17 cellular contexts compared by ENCODE assay signal in the genomic region with DNA sequence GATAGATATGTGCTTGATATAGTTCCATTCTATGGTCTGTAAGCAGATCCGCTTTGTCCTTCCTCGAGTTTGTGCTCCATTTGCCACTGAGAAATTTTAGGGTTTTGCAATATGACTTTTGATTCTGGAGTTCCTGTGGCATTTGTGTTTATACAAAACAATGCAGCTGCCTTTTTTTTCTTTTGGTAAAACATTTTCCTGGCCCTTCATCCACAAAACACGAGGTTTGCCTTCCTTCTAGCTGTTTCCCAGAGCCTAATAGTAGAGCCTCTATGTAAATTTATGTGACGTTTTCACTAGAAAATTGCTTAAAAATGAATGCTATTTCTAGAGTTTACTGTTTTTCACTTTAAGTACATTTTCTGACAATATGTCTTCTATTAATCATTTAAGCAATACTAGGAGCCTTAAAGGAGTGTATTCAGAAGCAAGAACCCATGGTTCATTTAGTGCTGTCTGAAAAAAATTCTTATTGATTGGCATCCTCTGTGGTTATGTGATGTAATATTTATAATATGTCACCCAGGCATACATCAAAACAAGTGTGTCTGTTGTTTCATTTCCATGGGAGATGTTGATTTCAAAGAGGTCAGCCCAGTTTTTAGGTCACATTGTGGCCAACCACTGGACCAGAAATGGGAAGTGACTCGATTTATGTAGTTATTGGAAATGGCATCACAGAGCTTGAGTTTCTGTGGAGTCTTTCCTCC.
DNase-seq lines count a peak whose midpoint lies in the region; ATAC-seq and TF ChIP-seq lines count a peak whose summit lies in the region.
"Had no signal": no experiment of that assay in that cellular context is flagged by ENCODE, and none has a peak within 500 bp of the region (broad histone marks: within the 10 kb centered on the region; RNA-seq: fewer than 3 reads in every experiment).

No MANE protein-coding gene starts in this region.

- no peak for TF ChIP-seq POLR2A in NB4 (IDR thresholded peaks at IDR 0.05; ENCODE audit: extremely low read depth, insufficient read length)

- ATAC-seq in naive thymus-derived CD4-positive, alpha-beta T cell, result peak; percentile 47
- ATAC-seq in GM21619 (IDR thresholded peaks at IDR 0.05; ENCODE audit: unreplicated experiment) (no peak), HG02970 (IDR thresholded peaks at IDR 0.05; ENCODE audit: low FRiP score, unreplicated experiment) (no peak), GM21576 (IDR thresholded peaks at IDR 0.05; ENCODE audit: unreplicated experiment) (no peak)

- intact Hi-C loops in Caco-2 (cut with micrococcal nuclease; ENCODE audit: unreplicated experiment), result loop anchor here (2.0 kb wide), 1 partner anchor 131 kb away; no protein-coding TSS in a partner anchor
- intact Hi-C loops in naive thymus-derived CD4-positive, alpha-beta T cell (cut with micrococcal nuclease), result no loop called here

- no peaks in the 10 kb centered on the region for H3K9me3 ChIP-seq in Caco-2
- H3K9me3 ChIP-seq in naive thymus-derived CD4-positive, alpha-beta T cell (ENCODE audit: control insufficient read depth in 2 of 3, low read length in 3 of 3), result no peaks in the 10 kb centered on the region
- H3K9me3 ChIP-seq: suprapubic skin had no signal

- H3K27ac Mint-ChIP-seq in Caco-2 (ENCODE audit: unreplicated experiment), result peak overlapping the region; percentile 93
- H3K27ac Mint-ChIP-seq in naive thymus-derived CD4-positive, alpha-beta T cell, result no peak overlapping the region
- H3K27ac Mint-ChIP-seq: activated CD4-positive, alpha-beta T cell treated with anti-CD3 and anti-CD28 coated beads, Interleukin-2, amount 10 ng/mL, durations not matched to agents 7 days and 5 days; CD4-positive, alpha-beta T cell had no signal

- no peak for DNase-seq in Caco-2
- peak; percentile 52 for DNase-seq in NB4 (ENCODE audit: low read depth)
- DNase-seq in epithelial cell of proximal tubule (ENCODE audit: low read depth), result peak; percentile 48
- DNase-seq in naive thymus-derived CD4-positive, alpha-beta T cell, result no peak
- DNase-seq: activated CD4-positive, alpha-beta T cell treated with anti-CD3 and anti-CD28 coated beads, Interleukin-2, amount 10 ng/mL, durations not matched to agents 7 days and 5 days; activated naive CD4-positive, alpha-beta T cell treated with anti-CD3 and anti-CD28 coated beads, Interleukin-2, amount 50 U/mL, for 16 hours; CD4-positive, alpha-beta T cell; effector CD4-positive, alpha-beta T cell; EL; NCI-H1092 treated with DMSO at 0.1 percent for 48 hours; stimulated activated CD4-positive, alpha-beta T cell treated with anti-CD3 and anti-CD28 coated beads, Interleukin-1b, Interleukin-23, amount 100 ng/mL, for 48 hours; T1000 had no signal

- no peaks in the 10 kb centered on the region for H3K27me3 Mint-ChIP-seq in Caco-2 (ENCODE audit: insufficient read depth, unreplicated experiment)
- H3K27me3 Mint-ChIP-seq in naive thymus-derived CD4-positive, alpha-beta T cell, result peaks cover 0 to 11% (median 0%) of the 10 kb centered on the region in 5 donors
- H3K27me3 Mint-ChIP-seq: activated CD4-positive, alpha-beta T cell treated with anti-CD3 and anti-CD28 coated beads, Interleukin-2, amount 10 ng/mL, durations not matched to agents 7 days and 5 days had no signal

- CTCF ChIA-PET in Caco-2 (lab: Charles Lee), result interaction anchor here (0.6 kb wide), 1 partner anchor 647 kb away, joined by 5 read pairs; no protein-coding TSS in a partner anchor
- CTCF ChIA-PET in naive thymus-derived CD4-positive, alpha-beta T cell (lab: Charles Lee), result no interaction called here

- no peak overlapping the region for H3K4me3 Mint-ChIP-seq in Caco-2 (ENCODE audit: unreplicated experiment)
- no peak overlapping the region for H3K4me3 Mint-ChIP-seq in naive thymus-derived CD4-positive, alpha-beta T cell
- H3K4me3 Mint-ChIP-seq: activated CD4-positive, alpha-beta T cell treated with anti-CD3 and anti-CD28 coated beads, Interleukin-2, amount 10 ng/mL, durations not matched to agents 7 days and 5 days; brain; CD4-positive, alpha-beta T cell had no signal

- H3K36me3 ChIP-seq in Caco-2 (ENCODE audit: control insufficient read depth, insufficient read depth, low read length), result no peaks in the 10 kb centered on the region
- H3K36me3 ChIP-seq in naive thymus-derived CD4-positive, alpha-beta T cell (ENCODE audit: control insufficient read depth in 2 of 3, insufficient read depth in 3 of 3, low read length in 3 of 3), result no peaks in the 10 kb centered on the region
- H3K36me3 ChIP-seq: suprapubic skin had no signal

- peaks cover 39% of the 10 kb centered on the region for H3K4me1 ChIP-seq in Caco-2
- no peaks in the 10 kb centered on the region for H3K4me1 ChIP-seq in naive thymus-derived CD4-positive, alpha-beta T cell (ENCODE audit: control insufficient read depth in 2 of 2, insufficient read depth in 2 of 2, low read length in 2 of 2)
- H3K4me1 ChIP-seq: suprapubic skin had no signal

- H3K4me1 Mint-ChIP-seq in Caco-2 (ENCODE audit: low read depth, unreplicated experiment), result peaks cover 46% of the 10 kb centered on the region
- peaks cover 0 to 8% (median 5%) of the 10 kb centered on the region in 7 donors for H3K4me1 Mint-ChIP-seq in naive thymus-derived CD4-positive, alpha-beta T cell
- H3K4me1 Mint-ChIP-seq: activated CD4-positive, alpha-beta T cell treated with anti-CD3 and anti-CD28 coated beads, Interleukin-2, amount 10 ng/mL, durations not matched to agents 7 days and 5 days had no signal

- POLR2A ChIA-PET in Caco-2 (lab: Charles Lee), result no interaction called here
- POLR2A ChIA-PET in naive thymus-derived CD4-positive, alpha-beta T cell (lab: Charles Lee), result no interaction called here

- no peaks in the 10 kb centered on the region for H3K27me3 ChIP-seq in Caco-2 (replicated peaks; ENCODE audit: control insufficient read depth, insufficient read depth, low read length)
- no peaks in the 10 kb centered on the region for H3K27me3 ChIP-seq in naive thymus-derived CD4-positive, alpha-beta T cell (ENCODE audit: control insufficient read depth in 2 of 2, insufficient read depth in 2 of 2, low read length in 2 of 2)
- H3K27me3 ChIP-seq: suprapubic skin had no signal

- TF ChIP-seq CTCF in Caco-2 (IDR thresholded peaks at IDR 0.05; ENCODE audit: insufficient read depth in 1 of 2, low read depth in 1 of 2, low read length in 1 of 2, severe bottlenecking in 1 of 2, unreplicated experiment in 1 of 2) (no peak), NB4 (IDR thresholded peaks at IDR 0.05; ENCODE audit: low read depth, low read length) (no peak), epithelial cell of proximal tubule (conservative IDR thresholded peaks at IDR 0.05; ENCODE audit: low read depth, low read length) (no peak)

- H3K27ac ChIP-seq in naive thymus-derived CD4-positive, alpha-beta T cell (ENCODE audit: low read depth, low read length), result no peak overlapping the region
- H3K27ac ChIP-seq: suprapubic skin had no signal

- no TSS peak for BruUV-seq in Caco-2 (replicated peaks; lab: Mats Ljungman, UMichigan)

- H3K4me3 ChIP-seq in Caco-2 (ENCODE audit: low read depth, low read length), result no peak overlapping the region
- H3K4me3 ChIP-seq in NB4 (ENCODE audit: low read depth, low read length), result no peak overlapping the region
- no peak overlapping the region for H3K4me3 ChIP-seq in epithelial cell of proximal tubule (ENCODE audit: low read depth, low read length)
- no peak overlapping the region for H3K4me3 ChIP-seq in naive thymus-derived CD4-positive, alpha-beta T cell (ENCODE audit: low read length)
- H3K4me3 ChIP-seq: suprapubic skin had no signal

- H3K36me3 Mint-ChIP-seq in Caco-2 (ENCODE audit: insufficient read depth, unreplicated experiment), result no peaks in the 10 kb centered on the region
- no peaks in the 10 kb centered on the region for H3K36me3 Mint-ChIP-seq in naive thymus-derived CD4-positive, alpha-beta T cell
- H3K36me3 Mint-ChIP-seq: brain had no signal

- H3K9me3 Mint-ChIP-seq in Caco-2 (ENCODE audit: unreplicated experiment), result peaks cover 7% of the 10 kb centered on the region
- peaks cover 0 to 7% (median 0%) of the 10 kb centered on the region in 11 donors for H3K9me3 Mint-ChIP-seq in naive thymus-derived CD4-positive, alpha-beta T cell
- H3K9me3 Mint-ChIP-seq: CD4-positive, alpha-beta T cell had no signal

Comparison
In these comparisons a context has a peak if more than half of its experiments do, and no peak if none do; other contexts are left out.
1. DNase-seq: peak in NB4 (single experiment) and epithelial cell of proximal tubule (single experiment); none in Caco-2 (0 of 2) and naive thymus-derived CD4-positive, alpha-beta T cell (0 of 9).